In the genomic region with DNA sequence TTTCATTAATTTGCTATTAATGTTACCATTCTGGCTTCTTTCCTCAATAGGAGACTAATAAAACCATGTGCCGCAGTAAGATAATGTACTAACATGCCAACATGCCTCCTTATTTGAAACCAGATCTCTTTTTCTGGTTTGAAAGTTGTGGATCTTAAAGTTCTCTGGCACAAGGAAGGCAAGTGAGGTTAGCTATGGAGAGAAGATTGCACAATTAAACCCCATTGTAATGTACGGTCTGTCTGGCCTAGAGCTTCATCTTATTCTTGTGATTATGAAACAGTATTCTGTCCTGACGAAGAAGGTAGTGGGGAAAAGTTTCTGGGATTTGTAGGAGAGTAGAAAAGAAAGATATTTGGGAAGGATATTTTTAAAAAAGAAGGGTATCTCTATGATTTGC, we compare ENCODE assay signal across 15 cellular contexts.
DNase-seq lines count a peak whose midpoint lies in the region; ATAC-seq and TF ChIP-seq lines count a peak whose summit lies in the region.
"Had no signal": no experiment of that assay in that cellular context is flagged by ENCODE, and none has a peak within 500 bp of the region (broad histone marks: within the 10 kb centered on the region; RNA-seq: fewer than 3 reads in every experiment).

No MANE protein-coding gene starts in this region.

- no peaks in the 10 kb centered on the region for H4K20me1 ChIP-seq in smooth muscle cell (ENCODE audit: low read depth)
- H4K20me1 ChIP-seq: BLaER1 had no signal

- H3K4me1 ChIP-seq in gastrocnemius medialis (peaks cover 43 to 45% of the 10 kb centered on the region in 2 donors), smooth muscle cell (ENCODE audit: low read depth) (no peaks in the 10 kb centered on the region)

- TF ChIP-seq POLR2A in gastrocnemius medialis (IDR thresholded peaks at IDR 0.05), result no peak

- no peaks in the 10 kb centered on the region for H3K9me3 ChIP-seq in gastrocnemius medialis
- no peaks in the 10 kb centered on the region for H3K9me3 ChIP-seq in smooth muscle cell (replicated peaks; ENCODE audit: low read depth)

- TF ChIP-seq EP300 in Ishikawa (IDR thresholded peaks at IDR 0.05; ENCODE audit: borderline replicate concordance), result no peak

- TF ChIP-seq CTCF in cardiac fibroblast (IDR thresholded peaks at IDR 0.05; ENCODE audit: low read depth, low read length), result no peak
- no peak for TF ChIP-seq CTCF in fibroblast of the aortic adventitia (IDR thresholded peaks at IDR 0.05; ENCODE audit: insufficient read depth, low read length)
- no peak for TF ChIP-seq CTCF in gastrocnemius medialis (IDR thresholded peaks at IDR 0.05 in 4 of 5, conservative IDR thresholded peaks at IDR 0.05 in 1 of 5)
- TF ChIP-seq CTCF in smooth muscle cell (IDR thresholded peaks at IDR 0.05; ENCODE audit: borderline replicate concordance, insufficient read depth, poor library complexity, severe bottlenecking), result no peak
- no peak for TF ChIP-seq CTCF in GM10248 (IDR thresholded peaks at IDR 0.05; ENCODE audit: control extremely low read depth, extremely low read depth, low read depth, missing control alignments)

- ATAC-seq in gastrocnemius medialis (peak; percentile 93 to 94), GM19463 (IDR thresholded peaks at IDR 0.05; ENCODE audit: unreplicated experiment) (no peak)

- 92% methylated on average over 3 of the region's 3 CpGs for WGBS in smooth muscle cell (ENCODE audit: low lambda C conversion rate)

- H3K36me3 ChIP-seq in gastrocnemius medialis (no peaks in the 10 kb centered on the region), smooth muscle cell (ENCODE audit: low read depth) (no peaks in the 10 kb centered on the region)
- H3K36me3 ChIP-seq: BLaER1 had no signal

- no peak overlapping the region for H3K4me2 ChIP-seq in smooth muscle cell
- H3K4me2 ChIP-seq: BLaER1 had no signal

- intact Hi-C loops in gastrocnemius medialis (cut with DNase I; ENCODE audit: low total_unique reads), result no loop called here

- CTCF ChIA-PET in GM10248 (lab: Yijun Ruan, JAX), result no interaction called here

- peak; percentile 18 to 44 for DNase-seq in cardiac fibroblast (ENCODE audit: low read depth in 2 of 2)
- peak; percentile 39 for DNase-seq in fibroblast of the aortic adventitia (ENCODE audit: low read depth)
- no peak for DNase-seq in gastrocnemius medialis
- DNase-seq in NCI-H1092 treated with DMSO at 0.1 percent for 48 hours (lab: John Stamatoyannopoulos, UW), result no peak
- no peak for DNase-seq in smooth muscle cell (lab: John Stamatoyannopoulos, UW; ENCODE audit: unreplicated experiment)
- DNase-seq in GM10248 (ENCODE audit: extremely low spot score), result no peak
- DNase-seq: CD8-positive, alpha-beta memory T cell; DND-41; GDM1; GOT3; HFFc6; NCI-H2107 had no signal

- H3K4me3 ChIP-seq in cardiac fibroblast (replicated peaks in 1 of 2; ENCODE audit: low read depth in 2 of 2, low read length in 2 of 2), result no peak overlapping the region
- no peak overlapping the region for H3K4me3 ChIP-seq in fibroblast of the aortic adventitia (ENCODE audit: low read depth, low read length)
- peak overlapping the region in 1 of 4 donors; percentile 1 for H3K4me3 ChIP-seq in gastrocnemius medialis
- no peak overlapping the region for H3K4me3 ChIP-seq in smooth muscle cell
- H3K4me3 ChIP-seq: BLaER1 had no signal

- TF ChIP-seq RAD21 in Ishikawa (IDR thresholded peaks at IDR 0.05; ENCODE audit: low read depth), result no peak

- H2AFZ ChIP-seq in smooth muscle cell (ENCODE audit: low read depth), result no peak overlapping the region

- no peaks in the 10 kb centered on the region for H3K79me2 ChIP-seq in smooth muscle cell (ENCODE audit: low read depth)

- in situ Hi-C loops in gastrocnemius medialis (cut with MboI; ENCODE audit: low sequenced_read_pairs in 4 of 4), result no loop called here

- no peaks in the 10 kb centered on the region for H3K27me3 ChIP-seq in gastrocnemius medialis
- H3K27me3 ChIP-seq in smooth muscle cell (ENCODE audit: low read depth), result peaks cover 13% of the 10 kb centered on the region
- H3K27me3 ChIP-seq: BLaER1 had no signal

- H3K27ac ChIP-seq in gastrocnemius medialis (peak overlapping the region; percentile 6 to 77 (median 48)), smooth muscle cell (ENCODE audit: low read depth) (no peak overlapping the region)
- H3K27ac ChIP-seq: BLaER1 had no signal

- H3K9ac ChIP-seq in smooth muscle cell (ENCODE audit: low read depth), result no peak overlapping the region
- H3K9ac ChIP-seq: BLaER1 had no signal

- H3F3A ChIP-seq in smooth muscle cell (ENCODE audit: low read depth), result no peaks in the 10 kb centered on the region

- POLR2A ChIA-PET in GM10248 (lab: Yijun Ruan, JAX), result no interaction called here

TF ChIP-seq in Ishikawa, 13 proteins besides CTCF, POLR2A, EP300 and RAD21:
- no peak for TF ChIP-seq TCF12 (IDR thresholded peaks at IDR 0.05; ENCODE audit: low read depth)
- TF ChIP-seq FOXM1 (IDR thresholded peaks at IDR 0.05; ENCODE audit: borderline replicate concordance, low read depth), result no peak
- TF ChIP-seq, protein P1, sequence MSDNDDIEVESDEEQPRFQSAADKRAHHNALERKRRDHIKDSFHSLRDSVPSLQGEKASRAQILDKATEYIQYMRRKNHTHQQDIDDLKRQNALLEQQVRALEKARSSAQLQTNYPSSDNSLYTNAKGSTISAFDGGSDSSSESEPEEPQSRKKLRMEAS (IDR thresholded peaks at IDR 0.05), result no peak
- TF ChIP-seq TAF1 (IDR thresholded peaks at IDR 0.05; ENCODE audit: low read depth), result no peak
- TF ChIP-seq, protein P2, sequence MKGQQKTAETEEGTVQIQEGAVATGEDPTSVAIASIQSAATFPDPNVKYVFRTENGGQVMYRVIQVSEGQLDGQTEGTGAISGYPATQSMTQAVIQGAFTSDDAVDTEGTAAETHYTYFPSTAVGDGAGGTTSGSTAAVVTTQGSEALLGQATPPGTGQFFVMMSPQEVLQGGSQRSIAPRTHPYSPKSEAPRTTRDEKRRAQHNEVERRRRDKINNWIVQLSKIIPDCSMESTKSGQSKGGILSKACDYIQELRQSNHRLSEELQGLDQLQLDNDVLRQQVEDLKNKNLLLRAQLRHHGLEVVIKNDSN (IDR thresholded peaks at IDR 0.05), result no peak
- peak; percentile 94 for TF ChIP-seq CEBPB (IDR thresholded peaks at IDR 0.05)

Comparison
In these comparisons a context has a peak if more than half of its experiments do, and no peak if none do; other contexts are left out.
1. DNase-seq: peak in cardiac fibroblast (2 of 2) and fibroblast of the aortic adventitia (single experiment); none in gastrocnemius medialis (0 of 2), NCI-H1092 treated with DMSO at 0.1 percent for 48 hours (single experiment), smooth muscle cell (single experiment) and GM10248 (single experiment).